In the genomic region with DNA sequence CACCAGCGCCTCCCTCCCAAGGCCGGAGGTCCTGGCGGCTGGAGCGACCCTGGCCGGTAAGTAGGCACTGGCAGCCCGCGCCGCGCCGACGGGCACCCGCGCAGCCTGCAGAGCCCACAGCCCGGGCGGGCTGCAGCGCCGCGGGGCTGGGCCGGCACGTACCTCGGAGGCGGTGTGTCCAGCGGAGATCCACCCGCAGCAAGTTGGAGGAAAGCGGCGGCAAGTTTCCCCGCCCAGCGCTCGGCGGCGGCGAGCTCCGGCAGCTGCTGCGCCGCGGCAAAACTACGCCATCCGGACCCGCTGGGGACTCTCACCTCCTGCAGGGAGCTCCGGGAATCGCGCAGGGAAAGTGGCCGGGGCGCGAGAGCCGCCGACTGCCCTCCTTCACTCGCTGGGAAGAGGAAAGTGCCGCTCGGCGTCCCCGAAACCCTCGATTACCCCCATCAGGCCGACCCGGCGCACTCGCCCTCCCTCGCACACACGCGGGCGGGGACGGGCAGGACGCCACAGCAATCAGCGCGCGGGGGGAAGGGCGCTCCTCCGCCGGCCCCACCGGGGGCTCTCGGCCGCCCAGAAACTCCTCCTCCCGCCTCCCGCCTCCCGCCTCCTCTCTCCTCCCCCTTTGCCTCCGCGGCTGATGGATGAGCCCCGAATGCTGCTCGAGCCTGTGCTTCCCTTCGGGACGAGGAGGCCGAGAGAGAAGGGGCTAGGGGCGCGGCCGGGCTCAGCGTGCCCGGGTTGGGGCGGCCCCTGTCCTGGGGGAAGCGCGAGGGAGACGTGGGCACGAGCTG, we compare ENCODE assay signal across 1 cellular context.
A peak's percentile ranks its signal among the peaks of the same experiment; 100 is the strongest.
TF ChIP-seq lines count a peak whose summit lies in the region.

A gene (minus strand): TSS at position 436 of the 791 bp plus-strand sequence. CDS start 24,620 bp downstream, outside the sequence.

TF ChIP-seq in HepG2, 621 proteins besides CTCF, POLR2A, EP300 and RAD21 (continued from another document and continues in another):
- TF ChIP-seq, protein P1, sequence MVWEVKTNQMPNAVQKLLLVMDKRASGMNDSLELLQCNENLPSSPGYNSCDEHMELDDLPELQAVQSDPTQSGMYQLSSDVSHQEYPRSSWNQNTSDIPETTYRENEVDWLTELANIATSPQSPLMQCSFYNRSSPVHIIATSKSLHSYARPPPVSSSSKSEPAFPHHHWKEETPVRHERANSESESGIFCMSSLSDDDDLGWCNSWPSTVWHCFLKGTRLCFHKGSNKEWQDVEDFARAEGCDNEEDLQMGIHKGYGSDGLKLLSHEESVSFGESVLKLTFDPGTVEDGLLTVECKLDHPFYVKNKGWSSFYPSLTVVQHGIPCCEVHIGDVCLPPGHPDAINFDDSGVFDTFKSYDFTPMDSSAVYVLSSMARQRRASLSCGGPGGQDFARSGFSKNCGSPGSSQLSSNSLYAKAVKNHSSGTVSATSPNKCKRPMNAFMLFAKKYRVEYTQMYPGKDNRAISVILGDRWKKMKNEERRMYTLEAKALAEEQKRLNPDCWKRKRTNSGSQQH (CRISPR knock-in tag; IDR thresholded peaks at IDR 0.05; ENCODE audit: low read depth): no peak
- TF ChIP-seq ZNF577 (CRISPR knock-in tag; IDR thresholded peaks at IDR 0.05; ENCODE audit: borderline replicate concordance, low read depth) (no peak), PRMT3 (CRISPR knock-in tag; IDR thresholded peaks at IDR 0.05; ENCODE audit: borderline replicate concordance, low read depth) (no peak), ZNF75D (CRISPR knock-in tag; IDR thresholded peaks at IDR 0.05; ENCODE audit: borderline replicate concordance) (no peak; the same call in 1 of the 2 replicates), NCOA2 (CRISPR knock-in tag; IDR thresholded peaks at IDR 0.05) (peak; percentile 63), ZFP37 (CRISPR knock-in tag; IDR thresholded peaks at IDR 0.05; ENCODE audit: borderline replicate concordance) (no peak), SP5 (CRISPR knock-in tag; IDR thresholded peaks at IDR 0.05; ENCODE audit: borderline replicate concordance, low read depth) (peak; percentile 92), ZNF567 (CRISPR knock-in tag; IDR thresholded peaks at IDR 0.05; ENCODE audit: borderline replicate concordance) (no peak), ZSCAN21 (CRISPR knock-in tag; IDR thresholded peaks at IDR 0.05; ENCODE audit: borderline replicate concordance) (peak; percentile 93), KLF11 (CRISPR knock-in tag; IDR thresholded peaks at IDR 0.05) (peak; percentile 18; the same call in 1 of the 2 replicates), NFIC (IDR thresholded peaks at IDR 0.05; ENCODE audit: low read length) (no peak), IKZF1 (IDR thresholded peaks at IDR 0.05) (no peak), GATAD2A (CRISPR knock-in tag; IDR thresholded peaks at IDR 0.05) (peak; percentile 55; the same call in 1 of the 2 replicates), ZNF121 (CRISPR knock-in tag; IDR thresholded peaks at IDR 0.05) (no peak), CCDC6 (CRISPR knock-in tag; IDR thresholded peaks at IDR 0.05) (peak; percentile 83; the same call in 1 of the 2 replicates), GFI1 (CRISPR knock-in tag; IDR thresholded peaks at IDR 0.05; ENCODE audit: borderline replicate concordance) (peak; percentile 84), SPEN (CRISPR knock-in tag; IDR thresholded peaks at IDR 0.05; ENCODE audit: low read depth) (0 out of 2 replicates have a peak, but pooled peaks have one; percentile 13), ZNF382 (CRISPR knock-in tag; IDR thresholded peaks at IDR 0.05; ENCODE audit: borderline replicate concordance) (no peak), NCOA5 (CRISPR knock-in tag; IDR thresholded peaks at IDR 0.05) (no peak), MAFG (CRISPR knock-in tag; IDR thresholded peaks at IDR 0.05) (no peak), SIN3A (IDR thresholded peaks at IDR 0.05; ENCODE audit: borderline replicate concordance, low read depth, low read length) (peak; percentile 86; the same call in 1 of the 2 replicates), ZNF703 (CRISPR knock-in tag; IDR thresholded peaks at IDR 0.05; ENCODE audit: borderline replicate concordance) (peak; percentile 45; the same call in 1 of the 2 replicates), ZFP62 (CRISPR knock-in tag; IDR thresholded peaks at IDR 0.05) (no peak), ZNF335 (CRISPR knock-in tag; IDR thresholded peaks at IDR 0.05) (no peak), ZMYM4 (CRISPR knock-in tag; IDR thresholded peaks at IDR 0.05) (peak; percentile 69), HHEX (CRISPR knock-in tag; IDR thresholded peaks at IDR 0.05) (no peak), PCBP2 (optimal IDR thresholded peaks at IDR 0.05; ENCODE audit: low read depth, low read length, poor library complexity, severe bottlenecking) (no peak), CHD2 (IDR thresholded peaks at IDR 0.05; ENCODE audit: low read depth, low read length) (peak; percentile 65), FOXO1 (CRISPR knock-in tag; IDR thresholded peaks at IDR 0.05) (peak; percentile 77), ZNF878 (CRISPR knock-in tag; IDR thresholded peaks at IDR 0.05) (no peak), ZNF430 (CRISPR knock-in tag; IDR thresholded peaks at IDR 0.05) (0 out of 2 replicates have a peak, but pooled peaks have one; percentile 29), KLF9 (CRISPR knock-in tag; IDR thresholded peaks at IDR 0.05; ENCODE audit: low read depth) (no peak), MAZ (IDR thresholded peaks at IDR 0.05; ENCODE audit: borderline replicate concordance, low read depth, low read length) (peak; percentile 85), MAZ (CRISPR knock-in tag; IDR thresholded peaks at IDR 0.05; ENCODE audit: low read depth) (peak; percentile 82), KDM1A (CRISPR knock-in tag; IDR thresholded peaks at IDR 0.05) (no peak), ZNF790 (CRISPR knock-in tag; IDR thresholded peaks at IDR 0.05; ENCODE audit: borderline replicate concordance) (no peak)
- TF ChIP-seq, protein P2, sequence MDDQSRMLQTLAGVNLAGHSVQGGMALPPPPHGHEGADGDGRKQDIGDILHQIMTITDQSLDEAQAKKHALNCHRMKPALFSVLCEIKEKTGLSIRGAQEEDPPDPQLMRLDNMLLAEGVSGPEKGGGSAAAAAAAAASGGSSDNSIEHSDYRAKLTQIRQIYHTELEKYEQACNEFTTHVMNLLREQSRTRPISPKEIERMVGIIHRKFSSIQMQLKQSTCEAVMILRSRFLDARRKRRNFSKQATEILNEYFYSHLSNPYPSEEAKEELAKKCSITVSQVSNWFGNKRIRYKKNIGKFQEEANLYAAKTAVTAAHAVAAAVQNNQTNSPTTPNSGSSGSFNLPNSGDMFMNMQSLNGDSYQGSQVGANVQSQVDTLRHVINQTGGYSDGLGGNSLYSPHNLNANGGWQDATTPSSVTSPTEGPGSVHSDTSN (CRISPR knock-in tag; IDR thresholded peaks at IDR 0.05; ENCODE audit: borderline replicate concordance): no peak
- TF ChIP-seq, protein P3, sequence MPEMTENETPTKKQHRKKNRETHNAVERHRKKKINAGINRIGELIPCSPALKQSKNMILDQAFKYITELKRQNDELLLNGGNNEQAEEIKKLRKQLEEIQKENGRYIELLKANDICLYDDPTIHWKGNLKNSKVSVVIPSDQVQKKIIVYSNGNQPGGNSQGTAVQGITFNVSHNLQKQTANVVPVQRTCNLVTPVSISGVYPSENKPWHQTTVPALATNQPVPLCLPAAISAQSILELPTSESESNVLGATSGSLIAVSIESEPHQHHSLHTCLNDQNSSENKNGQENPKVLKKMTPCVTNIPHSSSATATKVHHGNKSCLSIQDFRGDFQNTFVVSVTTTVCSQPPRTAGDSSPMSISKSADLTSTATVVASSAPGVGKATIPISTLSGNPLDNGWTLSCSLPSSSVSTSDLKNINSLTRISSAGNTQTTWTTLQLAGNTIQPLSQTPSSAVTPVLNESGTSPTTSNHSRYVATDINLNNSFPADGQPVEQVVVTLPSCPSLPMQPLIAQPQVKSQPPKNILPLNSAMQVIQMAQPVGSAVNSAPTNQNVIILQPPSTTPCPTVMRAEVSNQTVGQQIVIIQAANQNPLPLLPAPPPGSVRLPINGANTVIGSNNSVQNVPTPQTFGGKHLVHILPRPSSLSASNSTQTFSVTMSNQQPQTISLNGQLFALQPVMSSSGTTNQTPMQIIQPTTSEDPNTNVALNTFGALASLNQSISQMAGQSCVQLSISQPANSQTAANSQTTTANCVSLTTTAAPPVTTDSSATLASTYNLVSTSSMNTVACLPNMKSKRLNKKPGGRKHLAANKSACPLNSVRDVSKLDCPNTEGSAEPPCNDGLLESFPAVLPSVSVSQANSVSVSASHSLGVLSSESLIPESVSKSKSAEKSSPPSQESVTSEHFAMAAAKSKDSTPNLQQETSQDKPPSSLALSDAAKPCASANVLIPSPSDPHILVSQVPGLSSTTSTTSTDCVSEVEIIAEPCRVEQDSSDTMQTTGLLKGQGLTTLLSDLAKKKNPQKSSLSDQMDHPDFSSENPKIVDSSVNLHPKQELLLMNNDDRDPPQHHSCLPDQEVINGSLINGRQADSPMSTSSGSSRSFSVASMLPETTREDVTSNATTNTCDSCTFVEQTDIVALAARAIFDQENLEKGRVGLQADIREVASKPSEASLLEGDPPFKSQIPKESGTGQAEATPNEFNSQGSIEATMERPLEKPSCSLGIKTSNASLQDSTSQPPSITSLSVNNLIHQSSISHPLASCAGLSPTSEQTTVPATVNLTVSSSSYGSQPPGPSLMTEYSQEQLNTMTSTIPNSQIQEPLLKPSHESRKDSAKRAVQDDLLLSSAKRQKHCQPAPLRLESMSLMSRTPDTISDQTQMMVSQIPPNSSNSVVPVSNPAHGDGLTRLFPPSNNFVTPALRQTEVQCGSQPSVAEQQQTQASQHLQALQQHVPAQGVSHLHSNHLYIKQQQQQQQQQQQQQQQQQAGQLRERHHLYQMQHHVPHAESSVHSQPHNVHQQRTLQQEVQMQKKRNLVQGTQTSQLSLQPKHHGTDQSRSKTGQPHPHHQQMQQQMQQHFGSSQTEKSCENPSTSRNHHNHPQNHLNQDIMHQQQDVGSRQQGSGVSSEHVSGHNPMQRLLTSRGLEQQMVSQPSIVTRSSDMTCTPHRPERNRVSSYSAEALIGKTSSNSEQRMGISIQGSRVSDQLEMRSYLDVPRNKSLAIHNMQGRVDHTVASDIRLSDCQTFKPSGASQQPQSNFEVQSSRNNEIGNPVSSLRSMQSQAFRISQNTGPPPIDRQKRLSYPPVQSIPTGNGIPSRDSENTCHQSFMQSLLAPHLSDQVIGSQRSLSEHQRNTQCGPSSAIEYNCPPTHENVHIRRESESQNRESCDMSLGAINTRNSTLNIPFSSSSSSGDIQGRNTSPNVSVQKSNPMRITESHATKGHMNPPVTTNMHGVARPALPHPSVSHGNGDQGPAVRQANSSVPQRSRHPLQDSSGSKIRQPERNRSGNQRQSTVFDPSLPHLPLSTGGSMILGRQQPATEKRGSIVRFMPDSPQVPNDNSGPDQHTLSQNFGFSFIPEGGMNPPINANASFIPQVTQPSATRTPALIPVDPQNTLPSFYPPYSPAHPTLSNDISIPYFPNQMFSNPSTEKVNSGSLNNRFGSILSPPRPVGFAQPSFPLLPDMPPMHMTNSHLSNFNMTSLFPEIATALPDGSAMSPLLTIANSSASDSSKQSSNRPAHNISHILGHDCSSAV (CRISPR knock-in tag; IDR thresholded peaks at IDR 0.05; ENCODE audit: borderline replicate concordance): no peak
- TF ChIP-seq, protein P4, sequence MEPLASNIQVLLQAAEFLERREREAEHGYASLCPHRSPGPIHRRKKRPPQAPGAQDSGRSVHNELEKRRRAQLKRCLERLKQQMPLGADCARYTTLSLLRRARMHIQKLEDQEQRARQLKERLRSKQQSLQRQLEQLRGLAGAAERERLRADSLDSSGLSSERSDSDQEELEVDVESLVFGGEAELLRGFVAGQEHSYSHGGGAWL (CRISPR knock-in tag; IDR thresholded peaks at IDR 0.05): peak; percentile 67
- TF ChIP-seq, protein P5, sequence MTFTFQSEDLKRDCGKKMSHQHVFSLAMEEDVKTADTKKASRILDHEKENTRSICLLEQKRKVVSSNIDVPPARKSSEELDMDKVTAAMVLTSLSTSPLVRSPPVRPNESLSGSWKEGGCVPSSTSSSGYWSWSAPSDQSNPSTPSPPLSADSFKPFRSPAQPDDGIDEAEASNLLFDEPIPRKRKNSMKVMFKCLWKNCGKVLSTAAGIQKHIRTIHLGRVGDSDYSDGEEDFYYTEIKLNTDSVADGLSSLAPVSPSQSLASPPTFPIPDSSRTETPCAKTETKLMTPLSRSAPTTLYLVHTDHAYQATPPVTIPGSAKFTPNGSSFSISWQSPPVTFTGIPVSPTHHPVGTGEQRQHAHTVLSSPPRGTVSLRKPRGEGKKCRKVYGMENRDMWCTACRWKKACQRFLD (CRISPR knock-in tag; IDR thresholded peaks at IDR 0.05; ENCODE audit: borderline replicate concordance): no peak
- TF ChIP-seq, protein P6, sequence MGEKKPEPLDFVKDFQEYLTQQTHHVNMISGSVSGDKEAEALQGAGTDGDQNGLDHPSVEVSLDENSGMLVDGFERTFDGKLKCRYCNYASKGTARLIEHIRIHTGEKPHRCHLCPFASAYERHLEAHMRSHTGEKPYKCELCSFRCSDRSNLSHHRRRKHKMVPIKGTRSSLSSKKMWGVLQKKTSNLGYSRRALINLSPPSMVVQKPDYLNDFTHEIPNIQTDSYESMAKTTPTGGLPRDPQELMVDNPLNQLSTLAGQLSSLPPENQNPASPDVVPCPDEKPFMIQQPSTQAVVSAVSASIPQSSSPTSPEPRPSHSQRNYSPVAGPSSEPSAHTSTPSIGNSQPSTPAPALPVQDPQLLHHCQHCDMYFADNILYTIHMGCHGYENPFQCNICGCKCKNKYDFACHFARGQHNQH (CRISPR knock-in tag; IDR thresholded peaks at IDR 0.05): peak; percentile 73; the same call in 1 of the 2 replicates
- TF ChIP-seq, protein P7, sequence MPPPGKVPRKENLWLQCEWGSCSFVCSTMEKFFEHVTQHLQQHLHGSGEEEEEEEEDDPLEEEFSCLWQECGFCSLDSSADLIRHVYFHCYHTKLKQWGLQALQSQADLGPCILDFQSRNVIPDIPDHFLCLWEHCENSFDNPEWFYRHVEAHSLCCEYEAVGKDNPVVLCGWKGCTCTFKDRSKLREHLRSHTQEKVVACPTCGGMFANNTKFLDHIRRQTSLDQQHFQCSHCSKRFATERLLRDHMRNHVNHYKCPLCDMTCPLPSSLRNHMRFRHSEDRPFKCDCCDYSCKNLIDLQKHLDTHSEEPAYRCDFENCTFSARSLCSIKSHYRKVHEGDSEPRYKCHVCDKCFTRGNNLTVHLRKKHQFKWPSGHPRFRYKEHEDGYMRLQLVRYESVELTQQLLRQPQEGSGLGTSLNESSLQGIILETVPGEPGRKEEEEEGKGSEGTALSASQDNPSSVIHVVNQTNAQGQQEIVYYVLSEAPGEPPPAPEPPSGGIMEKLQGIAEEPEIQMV (CRISPR knock-in tag; IDR thresholded peaks at IDR 0.05; ENCODE audit: low read depth): no peak
- TF ChIP-seq, protein P8, sequence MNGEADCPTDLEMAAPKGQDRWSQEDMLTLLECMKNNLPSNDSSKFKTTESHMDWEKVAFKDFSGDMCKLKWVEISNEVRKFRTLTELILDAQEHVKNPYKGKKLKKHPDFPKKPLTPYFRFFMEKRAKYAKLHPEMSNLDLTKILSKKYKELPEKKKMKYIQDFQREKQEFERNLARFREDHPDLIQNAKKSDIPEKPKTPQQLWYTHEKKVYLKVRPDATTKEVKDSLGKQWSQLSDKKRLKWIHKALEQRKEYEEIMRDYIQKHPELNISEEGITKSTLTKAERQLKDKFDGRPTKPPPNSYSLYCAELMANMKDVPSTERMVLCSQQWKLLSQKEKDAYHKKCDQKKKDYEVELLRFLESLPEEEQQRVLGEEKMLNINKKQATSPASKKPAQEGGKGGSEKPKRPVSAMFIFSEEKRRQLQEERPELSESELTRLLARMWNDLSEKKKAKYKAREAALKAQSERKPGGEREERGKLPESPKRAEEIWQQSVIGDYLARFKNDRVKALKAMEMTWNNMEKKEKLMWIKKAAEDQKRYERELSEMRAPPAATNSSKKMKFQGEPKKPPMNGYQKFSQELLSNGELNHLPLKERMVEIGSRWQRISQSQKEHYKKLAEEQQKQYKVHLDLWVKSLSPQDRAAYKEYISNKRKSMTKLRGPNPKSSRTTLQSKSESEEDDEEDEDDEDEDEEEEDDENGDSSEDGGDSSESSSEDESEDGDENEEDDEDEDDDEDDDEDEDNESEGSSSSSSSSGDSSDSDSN (CRISPR knock-in tag; IDR thresholded peaks at IDR 0.05): peak; percentile 96
